Comparison of ENCODE assay signal across 1 cellular context in the genomic region with DNA sequence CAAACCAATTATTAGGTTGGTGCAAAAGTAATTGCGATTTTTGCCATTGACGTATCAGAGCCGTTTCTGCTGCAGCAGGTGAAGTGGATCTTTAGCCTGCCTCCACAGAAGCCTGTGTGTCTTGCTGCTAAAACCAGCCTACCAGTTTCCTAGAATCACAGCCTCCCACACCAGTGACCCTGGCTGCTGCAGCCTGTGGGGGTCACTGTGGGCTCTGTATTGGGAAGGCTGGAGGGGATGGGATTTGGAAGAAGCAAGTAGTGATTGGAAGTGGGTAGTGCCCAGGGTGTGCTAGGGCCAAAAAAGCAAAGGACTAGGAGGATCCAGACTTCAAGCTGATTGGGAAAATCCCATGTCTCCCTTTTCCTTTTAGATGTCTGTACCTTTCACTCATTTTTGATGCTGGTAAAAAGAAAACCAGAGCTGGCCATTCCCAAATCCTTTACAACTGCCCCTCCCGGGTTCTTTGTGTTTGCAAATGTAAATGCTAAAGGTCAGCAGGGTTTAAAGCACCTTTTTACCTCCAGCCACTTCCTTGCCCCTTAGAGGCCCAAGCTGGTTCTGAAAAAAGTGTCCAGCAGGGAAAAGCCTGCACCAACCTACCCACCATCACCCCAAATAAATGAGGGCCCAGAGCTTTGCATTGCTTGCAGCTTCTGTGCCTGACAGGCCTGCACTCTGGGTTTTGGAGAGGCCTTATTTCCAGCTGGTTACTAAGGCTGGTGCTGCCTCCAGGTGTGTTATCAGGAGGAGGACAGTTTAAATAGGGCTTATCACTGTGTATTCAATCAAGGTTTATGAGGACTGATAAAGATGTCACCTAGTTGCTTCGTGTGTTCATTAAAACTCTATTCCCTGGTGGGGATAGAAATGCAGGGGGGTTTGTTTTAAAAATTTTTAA.
TF ChIP-seq lines count a peak whose summit lies in the region.

No MANE protein-coding gene starts in this region.

TF ChIP-seq in WTC11, 78 proteins besides CTCF, POLR2A, EP300 and RAD21:
- TF ChIP-seq, protein P1, sequence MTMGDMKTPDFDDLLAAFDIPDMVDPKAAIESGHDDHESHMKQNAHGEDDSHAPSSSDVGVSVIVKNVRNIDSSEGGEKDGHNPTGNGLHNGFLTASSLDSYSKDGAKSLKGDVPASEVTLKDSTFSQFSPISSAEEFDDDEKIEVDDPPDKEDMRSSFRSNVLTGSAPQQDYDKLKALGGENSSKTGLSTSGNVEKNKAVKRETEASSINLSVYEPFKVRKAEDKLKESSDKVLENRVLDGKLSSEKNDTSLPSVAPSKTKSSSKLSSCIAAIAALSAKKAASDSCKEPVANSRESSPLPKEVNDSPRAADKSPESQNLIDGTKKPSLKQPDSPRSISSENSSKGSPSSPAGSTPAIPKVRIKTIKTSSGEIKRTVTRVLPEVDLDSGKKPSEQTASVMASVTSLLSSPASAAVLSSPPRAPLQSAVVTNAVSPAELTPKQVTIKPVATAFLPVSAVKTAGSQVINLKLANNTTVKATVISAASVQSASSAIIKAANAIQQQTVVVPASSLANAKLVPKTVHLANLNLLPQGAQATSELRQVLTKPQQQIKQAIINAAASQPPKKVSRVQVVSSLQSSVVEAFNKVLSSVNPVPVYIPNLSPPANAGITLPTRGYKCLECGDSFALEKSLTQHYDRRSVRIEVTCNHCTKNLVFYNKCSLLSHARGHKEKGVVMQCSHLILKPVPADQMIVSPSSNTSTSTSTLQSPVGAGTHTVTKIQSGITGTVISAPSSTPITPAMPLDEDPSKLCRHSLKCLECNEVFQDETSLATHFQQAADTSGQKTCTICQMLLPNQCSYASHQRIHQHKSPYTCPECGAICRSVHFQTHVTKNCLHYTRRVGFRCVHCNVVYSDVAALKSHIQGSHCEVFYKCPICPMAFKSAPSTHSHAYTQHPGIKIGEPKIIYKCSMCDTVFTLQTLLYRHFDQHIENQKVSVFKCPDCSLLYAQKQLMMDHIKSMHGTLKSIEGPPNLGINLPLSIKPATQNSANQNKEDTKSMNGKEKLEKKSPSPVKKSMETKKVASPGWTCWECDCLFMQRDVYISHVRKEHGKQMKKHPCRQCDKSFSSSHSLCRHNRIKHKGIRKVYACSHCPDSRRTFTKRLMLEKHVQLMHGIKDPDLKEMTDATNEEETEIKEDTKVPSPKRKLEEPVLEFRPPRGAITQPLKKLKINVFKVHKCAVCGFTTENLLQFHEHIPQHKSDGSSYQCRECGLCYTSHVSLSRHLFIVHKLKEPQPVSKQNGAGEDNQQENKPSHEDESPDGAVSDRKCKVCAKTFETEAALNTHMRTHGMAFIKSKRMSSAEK (CRISPR knock-in tag; IDR thresholded peaks at IDR 0.05; ENCODE audit: borderline replicate concordance), result no peak
- TF ChIP-seq, protein P2, sequence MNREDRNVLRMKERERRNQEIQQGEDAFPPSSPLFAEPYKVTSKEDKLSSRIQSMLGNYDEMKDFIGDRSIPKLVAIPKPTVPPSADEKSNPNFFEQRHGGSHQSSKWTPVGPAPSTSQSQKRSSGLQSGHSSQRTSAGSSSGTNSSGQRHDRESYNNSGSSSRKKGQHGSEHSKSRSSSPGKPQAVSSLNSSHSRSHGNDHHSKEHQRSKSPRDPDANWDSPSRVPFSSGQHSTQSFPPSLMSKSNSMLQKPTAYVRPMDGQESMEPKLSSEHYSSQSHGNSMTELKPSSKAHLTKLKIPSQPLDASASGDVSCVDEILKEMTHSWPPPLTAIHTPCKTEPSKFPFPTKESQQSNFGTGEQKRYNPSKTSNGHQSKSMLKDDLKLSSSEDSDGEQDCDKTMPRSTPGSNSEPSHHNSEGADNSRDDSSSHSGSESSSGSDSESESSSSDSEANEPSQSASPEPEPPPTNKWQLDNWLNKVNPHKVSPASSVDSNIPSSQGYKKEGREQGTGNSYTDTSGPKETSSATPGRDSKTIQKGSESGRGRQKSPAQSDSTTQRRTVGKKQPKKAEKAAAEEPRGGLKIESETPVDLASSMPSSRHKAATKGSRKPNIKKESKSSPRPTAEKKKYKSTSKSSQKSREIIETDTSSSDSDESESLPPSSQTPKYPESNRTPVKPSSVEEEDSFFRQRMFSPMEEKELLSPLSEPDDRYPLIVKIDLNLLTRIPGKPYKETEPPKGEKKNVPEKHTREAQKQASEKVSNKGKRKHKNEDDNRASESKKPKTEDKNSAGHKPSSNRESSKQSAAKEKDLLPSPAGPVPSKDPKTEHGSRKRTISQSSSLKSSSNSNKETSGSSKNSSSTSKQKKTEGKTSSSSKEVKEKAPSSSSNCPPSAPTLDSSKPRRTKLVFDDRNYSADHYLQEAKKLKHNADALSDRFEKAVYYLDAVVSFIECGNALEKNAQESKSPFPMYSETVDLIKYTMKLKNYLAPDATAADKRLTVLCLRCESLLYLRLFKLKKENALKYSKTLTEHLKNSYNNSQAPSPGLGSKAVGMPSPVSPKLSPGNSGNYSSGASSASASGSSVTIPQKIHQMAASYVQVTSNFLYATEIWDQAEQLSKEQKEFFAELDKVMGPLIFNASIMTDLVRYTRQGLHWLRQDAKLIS (CRISPR knock-in tag; IDR thresholded peaks at IDR 0.05; ENCODE audit: borderline replicate concordance), result no peak
- TF ChIP-seq, protein P3, sequence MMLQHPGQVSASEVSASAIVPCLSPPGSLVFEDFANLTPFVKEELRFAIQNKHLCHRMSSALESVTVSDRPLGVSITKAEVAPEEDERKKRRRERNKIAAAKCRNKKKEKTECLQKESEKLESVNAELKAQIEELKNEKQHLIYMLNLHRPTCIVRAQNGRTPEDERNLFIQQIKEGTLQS (CRISPR knock-in tag; conservative IDR thresholded peaks at IDR 0.05), result no peak
- TF ChIP-seq, protein P4, sequence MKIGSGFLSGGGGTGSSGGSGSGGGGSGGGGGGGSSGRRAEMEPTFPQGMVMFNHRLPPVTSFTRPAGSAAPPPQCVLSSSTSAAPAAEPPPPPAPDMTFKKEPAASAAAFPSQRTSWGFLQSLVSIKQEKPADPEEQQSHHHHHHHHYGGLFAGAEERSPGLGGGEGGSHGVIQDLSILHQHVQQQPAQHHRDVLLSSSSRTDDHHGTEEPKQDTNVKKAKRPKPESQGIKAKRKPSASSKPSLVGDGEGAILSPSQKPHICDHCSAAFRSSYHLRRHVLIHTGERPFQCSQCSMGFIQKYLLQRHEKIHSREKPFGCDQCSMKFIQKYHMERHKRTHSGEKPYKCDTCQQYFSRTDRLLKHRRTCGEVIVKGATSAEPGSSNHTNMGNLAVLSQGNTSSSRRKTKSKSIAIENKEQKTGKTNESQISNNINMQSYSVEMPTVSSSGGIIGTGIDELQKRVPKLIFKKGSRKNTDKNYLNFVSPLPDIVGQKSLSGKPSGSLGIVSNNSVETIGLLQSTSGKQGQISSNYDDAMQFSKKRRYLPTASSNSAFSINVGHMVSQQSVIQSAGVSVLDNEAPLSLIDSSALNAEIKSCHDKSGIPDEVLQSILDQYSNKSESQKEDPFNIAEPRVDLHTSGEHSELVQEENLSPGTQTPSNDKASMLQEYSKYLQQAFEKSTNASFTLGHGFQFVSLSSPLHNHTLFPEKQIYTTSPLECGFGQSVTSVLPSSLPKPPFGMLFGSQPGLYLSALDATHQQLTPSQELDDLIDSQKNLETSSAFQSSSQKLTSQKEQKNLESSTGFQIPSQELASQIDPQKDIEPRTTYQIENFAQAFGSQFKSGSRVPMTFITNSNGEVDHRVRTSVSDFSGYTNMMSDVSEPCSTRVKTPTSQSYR (CRISPR knock-in tag; IDR thresholded peaks at IDR 0.05), result no peak
- TF ChIP-seq RELA (CRISPR knock-in tag; IDR thresholded peaks at IDR 0.05; ENCODE audit: borderline replicate concordance) (no peak), GABPB1 (CRISPR knock-in tag; IDR thresholded peaks at IDR 0.05) (no peak), CBFB (CRISPR knock-in tag; IDR thresholded peaks at IDR 0.05; ENCODE audit: low read depth) (no peak), RORB (CRISPR knock-in tag; IDR thresholded peaks at IDR 0.05) (no peak)
- TF ChIP-seq, protein P5, sequence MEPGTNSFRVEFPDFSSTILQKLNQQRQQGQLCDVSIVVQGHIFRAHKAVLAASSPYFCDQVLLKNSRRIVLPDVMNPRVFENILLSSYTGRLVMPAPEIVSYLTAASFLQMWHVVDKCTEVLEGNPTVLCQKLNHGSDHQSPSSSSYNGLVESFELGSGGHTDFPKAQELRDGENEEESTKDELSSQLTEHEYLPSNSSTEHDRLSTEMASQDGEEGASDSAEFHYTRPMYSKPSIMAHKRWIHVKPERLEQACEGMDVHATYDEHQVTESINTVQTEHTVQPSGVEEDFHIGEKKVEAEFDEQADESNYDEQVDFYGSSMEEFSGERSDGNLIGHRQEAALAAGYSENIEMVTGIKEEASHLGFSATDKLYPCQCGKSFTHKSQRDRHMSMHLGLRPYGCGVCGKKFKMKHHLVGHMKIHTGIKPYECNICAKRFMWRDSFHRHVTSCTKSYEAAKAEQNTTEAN (CRISPR knock-in tag; IDR thresholded peaks at IDR 0.05), result no peak
- TF ChIP-seq, protein P6, sequence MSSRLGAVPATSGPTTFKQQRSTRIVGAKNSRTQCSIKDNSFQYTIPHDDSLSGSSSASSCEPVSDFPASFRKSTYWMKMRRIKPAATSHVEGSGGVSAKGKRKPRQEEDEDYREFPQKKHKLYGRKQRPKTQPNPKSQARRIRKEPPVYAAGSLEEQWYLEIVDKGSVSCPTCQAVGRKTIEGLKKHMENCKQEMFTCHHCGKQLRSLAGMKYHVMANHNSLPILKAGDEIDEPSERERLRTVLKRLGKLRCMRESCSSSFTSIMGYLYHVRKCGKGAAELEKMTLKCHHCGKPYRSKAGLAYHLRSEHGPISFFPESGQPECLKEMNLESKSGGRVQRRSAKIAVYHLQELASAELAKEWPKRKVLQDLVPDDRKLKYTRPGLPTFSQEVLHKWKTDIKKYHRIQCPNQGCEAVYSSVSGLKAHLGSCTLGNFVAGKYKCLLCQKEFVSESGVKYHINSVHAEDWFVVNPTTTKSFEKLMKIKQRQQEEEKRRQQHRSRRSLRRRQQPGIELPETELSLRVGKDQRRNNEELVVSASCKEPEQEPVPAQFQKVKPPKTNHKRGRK (CRISPR knock-in tag; IDR thresholded peaks at IDR 0.05; ENCODE audit: borderline replicate concordance), result no peak
- TF ChIP-seq, protein P7, sequence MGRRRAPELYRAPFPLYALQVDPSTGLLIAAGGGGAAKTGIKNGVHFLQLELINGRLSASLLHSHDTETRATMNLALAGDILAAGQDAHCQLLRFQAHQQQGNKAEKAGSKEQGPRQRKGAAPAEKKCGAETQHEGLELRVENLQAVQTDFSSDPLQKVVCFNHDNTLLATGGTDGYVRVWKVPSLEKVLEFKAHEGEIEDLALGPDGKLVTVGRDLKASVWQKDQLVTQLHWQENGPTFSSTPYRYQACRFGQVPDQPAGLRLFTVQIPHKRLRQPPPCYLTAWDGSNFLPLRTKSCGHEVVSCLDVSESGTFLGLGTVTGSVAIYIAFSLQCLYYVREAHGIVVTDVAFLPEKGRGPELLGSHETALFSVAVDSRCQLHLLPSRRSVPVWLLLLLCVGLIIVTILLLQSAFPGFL (CRISPR knock-in tag; IDR thresholded peaks at IDR 0.05; ENCODE audit: borderline replicate concordance), result no peak
